ENCODE assay signal across 23 cellular contexts in genomic region chr2:192498747-192499146, GRCh38.
"Had no signal": no experiment of that assay in that cellular context is flagged by ENCODE, and none has a peak within 500 bp of the region (broad histone marks: within the 10 kb centered on the region; RNA-seq: fewer than 3 reads in every experiment).

No MANE protein-coding gene starts in this region.

- H3K27ac ChIP-seq: esophagus squamous epithelium, gastroesophageal sphincter, thyroid gland, upper lobe of right lung had no signal

- H3K4me3 ChIP-seq: esophagus squamous epithelium, gastroesophageal sphincter, thyroid gland, upper lobe of right lung had no signal

- H3K9me3 ChIP-seq: esophagus squamous epithelium, gastroesophageal sphincter, thyroid gland, upper lobe of right lung had no signal

- ATAC-seq: activated CD4-positive, alpha-beta T cell treated with anti-CD3 and anti-CD28 coated beads for 36 hours; activated T-cell treated with anti-CD3 and anti-CD28 coated beads, Interleukin-2, amount 50 U/mL, for 72 hours; gastroesophageal sphincter; left cardiac atrium; upper lobe of right lung had no signal

- H3K4me3 Mint-ChIP-seq: activated B cell treated with CpG ODN at 0.5 μM for 24 hours; activated CD4-positive, alpha-beta memory T cell treated with anti-CD3 and anti-CD28 coated beads, Interleukin-2, amount 10 ng/mL, durations not matched to agents 7 days and 5 days; activated CD4-positive, alpha-beta T cell treated with anti-CD3 and anti-CD28 coated beads for 36 hours; activated naive CD4-positive, alpha-beta T cell treated with anti-CD3 and anti-CD28 coated beads for 36 hours; activated T-cell treated with anti-CD3 and anti-CD28 coated beads, Interleukin-2, amount 50 U/mL, for 72 hours; endodermal cell; memory B cell; T-helper 1 cell treated with Interleukin-12 subunit alpha and Interleukin-12 subunit beta and Interleukin-4 antibody, amounts not matched to agents 30 μg/mL and 1 μg/mL, for 36 hours had no signal

- H3K4me1 ChIP-seq: esophagus squamous epithelium, gastroesophageal sphincter, thyroid gland, upper lobe of right lung had no signal

- DNase-seq: activated B cell treated with CpG ODN at 0.5 μM for 24 hours; activated CD4-positive, alpha-beta memory T cell treated with anti-CD3 and anti-CD28 coated beads, Interleukin-2, amount 10 ng/mL, durations not matched to agents 7 days and 5 days; activated CD4-positive, alpha-beta T cell treated with anti-CD3 and anti-CD28 coated beads for 36 hours; activated effector memory CD4-positive, alpha-beta T cell treated with Interleukin-2 at 50 U/mL for 16 hours; activated naive CD4-positive, alpha-beta T cell treated with anti-CD3 and anti-CD28 coated beads for 36 hours; activated T-cell treated with anti-CD3 and anti-CD28 coated beads, Interleukin-2, amount 50 U/mL, for 72 hours; amygdala; cerebellar nuclear complex; cortex of kidney; endodermal cell; esophagus squamous epithelium; head of caudate nucleus; hypothalamus; left cardiac atrium; stimulated activated CD4-positive, alpha-beta T cell treated with anti-CD3 and anti-CD28 coated beads, Interleukin-4, amount 100 ng/mL, for 24 hours; stimulated activated naive CD4-positive, alpha-beta T cell treated with Interleukin-2 at 50 U/mL for 16 hours; T1000; thyroid gland; upper lobe of right lung had no signal

- H3K4me1 Mint-ChIP-seq: activated B cell treated with CpG ODN at 0.5 μM for 24 hours; activated CD4-positive, alpha-beta memory T cell treated with anti-CD3 and anti-CD28 coated beads, Interleukin-2, amount 10 ng/mL, durations not matched to agents 7 days and 5 days; endodermal cell; memory B cell had no signal

- H3K9me3 Mint-ChIP-seq: activated B cell treated with CpG ODN at 0.5 μM for 24 hours; activated CD4-positive, alpha-beta memory T cell treated with anti-CD3 and anti-CD28 coated beads, Interleukin-2, amount 10 ng/mL, durations not matched to agents 7 days and 5 days; activated naive CD4-positive, alpha-beta T cell treated with anti-CD3 and anti-CD28 coated beads for 36 hours; activated T-cell treated with anti-CD3 and anti-CD28 coated beads, Interleukin-2, amount 50 U/mL, for 72 hours; endodermal cell; memory B cell; T-helper 1 cell treated with Interleukin-12 subunit alpha and Interleukin-12 subunit beta and Interleukin-4 antibody, amounts not matched to agents 30 μg/mL and 1 μg/mL, for 36 hours had no signal

- H3K36me3 ChIP-seq: esophagus squamous epithelium, gastroesophageal sphincter, thyroid gland, upper lobe of right lung had no signal

- H3K27ac Mint-ChIP-seq: activated B cell treated with CpG ODN at 0.5 μM for 24 hours; activated CD4-positive, alpha-beta memory T cell treated with anti-CD3 and anti-CD28 coated beads, Interleukin-2, amount 10 ng/mL, durations not matched to agents 7 days and 5 days; activated CD4-positive, alpha-beta T cell treated with anti-CD3 and anti-CD28 coated beads for 36 hours; activated naive CD4-positive, alpha-beta T cell treated with anti-CD3 and anti-CD28 coated beads for 36 hours; activated T-cell treated with anti-CD3 and anti-CD28 coated beads, Interleukin-2, amount 50 U/mL, for 72 hours; endodermal cell; memory B cell; T-helper 1 cell treated with Interleukin-12 subunit alpha and Interleukin-12 subunit beta and Interleukin-4 antibody, amounts not matched to agents 30 μg/mL and 1 μg/mL, for 36 hours had no signal

- FAIRE-seq: islet of Langerhans had no signal

- H3K27me3 ChIP-seq: esophagus squamous epithelium, gastroesophageal sphincter, thyroid gland, upper lobe of right lung had no signal

- H3K27me3 Mint-ChIP-seq: activated B cell treated with CpG ODN at 0.5 μM for 24 hours; activated CD4-positive, alpha-beta memory T cell treated with anti-CD3 and anti-CD28 coated beads, Interleukin-2, amount 10 ng/mL, durations not matched to agents 7 days and 5 days; activated CD4-positive, alpha-beta T cell treated with anti-CD3 and anti-CD28 coated beads for 36 hours; memory B cell had no signal

- H3K36me3 Mint-ChIP-seq: memory B cell had no signal
